ENCODE assay signal across 21 cellular contexts in genomic region chr7:132351858-132352539, GRCh38.
DNase-seq lines count a peak whose midpoint lies in the region; ATAC-seq and TF ChIP-seq lines count a peak whose summit lies in the region.
"Had no signal": no experiment of that assay in that cellular context is flagged by ENCODE, and none has a peak within 500 bp of the region (broad histone marks: within the 10 kb centered on the region; RNA-seq: fewer than 3 reads in every experiment).

No MANE protein-coding gene starts in this region.

- H3K27me3 ChIP-seq in H9 (ENCODE audit: insufficient read depth, low read length) = no peaks in the 10 kb centered on the region
- peaks cover 0 to 40% of the 10 kb centered on the region in 2 donors for H3K27me3 ChIP-seq in left lung
- no peaks in the 10 kb centered on the region for H3K27me3 ChIP-seq in thoracic aorta (replicated peaks; ENCODE audit: insufficient read depth)
- H3K27me3 ChIP-seq: body of pancreas, SJSA1 had no signal

- no peaks in the 10 kb centered on the region for H3K23me2 ChIP-seq in H9 (ENCODE audit: insufficient read length, low read depth, low read length, poor library complexity, severe bottlenecking)

- no peak overlapping the region for H3K4ac ChIP-seq in H9 (ENCODE audit: low read depth, low read length)

- no peak overlapping the region for H2AFZ ChIP-seq in H9 (ENCODE audit: low read length)

- no peak overlapping the region for H3T11ph ChIP-seq in H9 (ENCODE audit: low read length)

- H2AK5ac ChIP-seq in H9 (ENCODE audit: insufficient read length, low read length) = no peak overlapping the region

- no peak overlapping the region for H3K4me2 ChIP-seq in H9 (ENCODE audit: insufficient read depth, insufficient read length, low read length)

- peaks cover 0 to 3% of the 10 kb centered on the region in 2 experiments; a peak in 1 of 5 replicates for H3K9me3 Mint-ChIP-seq in H9
- H3K9me3 Mint-ChIP-seq in activated CD4-positive, alpha-beta memory T cell treated with anti-CD3 and anti-CD28 coated beads, Interleukin-2, amount 10 ng/mL, durations not matched to agents 7 days and 5 days = no peaks in the 10 kb centered on the region
- H3K9me3 Mint-ChIP-seq: dendritic cell treated with granulocyte-macrophage colony-stimulating factor and Interleukin-4, amounts not matched to agents 40 ng/mL and 50 ng/mL, for 4 days; nephron progenitor cell had no signal

- no peak overlapping the region for H3K4me3 ChIP-seq in left lung
- peak overlapping the region; percentile 61 for H3K4me3 ChIP-seq in thoracic aorta
- H3K4me3 ChIP-seq: body of pancreas, SJSA1 had no signal

- H3K4me3 Mint-ChIP-seq in H9 = no peak overlapping the region
- H3K4me3 Mint-ChIP-seq in activated CD4-positive, alpha-beta memory T cell treated with anti-CD3 and anti-CD28 coated beads, Interleukin-2, amount 10 ng/mL, durations not matched to agents 7 days and 5 days = no peak overlapping the region
- H3K4me3 Mint-ChIP-seq: activated CD8-positive, alpha-beta T cell treated with anti-CD3 and anti-CD28 coated beads, Interleukin-2, amount 10 ng/mL, durations not matched to agents 7 days and 5 days; dendritic cell treated with granulocyte-macrophage colony-stimulating factor and Interleukin-4, amounts not matched to agents 40 ng/mL and 50 ng/mL, for 4 days; nephron progenitor cell had no signal

- H3K4me1 ChIP-seq in H9 (ENCODE audit: insufficient read depth, low read length) (no peaks in the 10 kb centered on the region; the same call in 1 of the 2 replicates), left lung (no peaks in the 10 kb centered on the region), thoracic aorta (ENCODE audit: control insufficient read depth in 1 of 2, low read depth in 2 of 2) (peaks cover 19 to 34% of the 10 kb centered on the region in 2 donors)
- H3K4me1 ChIP-seq: body of pancreas, SJSA1 had no signal

- H3K36me3 Mint-ChIP-seq in H9 (ENCODE audit: insufficient read depth in 1 of 3, low read depth in 3 of 3) = no peaks in the 10 kb centered on the region
- H3K36me3 Mint-ChIP-seq in activated CD4-positive, alpha-beta memory T cell treated with anti-CD3 and anti-CD28 coated beads, Interleukin-2, amount 10 ng/mL, durations not matched to agents 7 days and 5 days (ENCODE audit: low read depth) = no peaks in the 10 kb centered on the region

- H3K27ac ChIP-seq in H9 (ENCODE audit: insufficient read length, low read depth, low read length) (no peak overlapping the region), left lung (no peak overlapping the region), thoracic aorta (peak overlapping the region; percentile 76 to 84)
- H3K27ac ChIP-seq: SJSA1 had no signal

- H3K14ac ChIP-seq in H9 (ENCODE audit: insufficient read depth, low read length) = peak overlapping the region; percentile 63; the same call in 1 of the 2 replicates

- H3K27ac Mint-ChIP-seq in H9 = no peak overlapping the region
- no peak overlapping the region for H3K27ac Mint-ChIP-seq in activated CD4-positive, alpha-beta memory T cell treated with anti-CD3 and anti-CD28 coated beads, Interleukin-2, amount 10 ng/mL, durations not matched to agents 7 days and 5 days
- H3K27ac Mint-ChIP-seq: activated CD8-positive, alpha-beta T cell treated with anti-CD3 and anti-CD28 coated beads, Interleukin-2, amount 10 ng/mL, durations not matched to agents 7 days and 5 days; dendritic cell treated with granulocyte-macrophage colony-stimulating factor and Interleukin-4, amounts not matched to agents 40 ng/mL and 50 ng/mL, for 4 days; nephron progenitor cell had no signal

- no peaks in the 10 kb centered on the region for H4K20me1 ChIP-seq in H9 (ENCODE audit: control insufficient read depth, insufficient read depth, insufficient read length)

- WGBS in H9 (ENCODE audit: extremely low coverage, insufficient read length, low lambda C conversion rate) = no CpG with 5 or more reads among the region's 12 CpGs

- H2BK120ac ChIP-seq in H9 (ENCODE audit: low read depth, low read length, poor library complexity, severe bottlenecking) = no peak overlapping the region

- H3K27me3 Mint-ChIP-seq in H9 (ENCODE audit: low read depth) = peaks cover 34% of the 10 kb centered on the region
- H3K27me3 Mint-ChIP-seq in activated CD4-positive, alpha-beta memory T cell treated with anti-CD3 and anti-CD28 coated beads, Interleukin-2, amount 10 ng/mL, durations not matched to agents 7 days and 5 days = peaks cover 24% of the 10 kb centered on the region

- no peak overlapping the region for H3K18ac ChIP-seq in H9 (ENCODE audit: insufficient read length, low read depth, low read length)

- H3K79me2 ChIP-seq in H9 (ENCODE audit: insufficient read depth, low read length) = no peaks in the 10 kb centered on the region

- H3K36me3 ChIP-seq in left lung = no peaks in the 10 kb centered on the region
- no peaks in the 10 kb centered on the region for H3K36me3 ChIP-seq in thoracic aorta
- H3K36me3 ChIP-seq: SJSA1 had no signal

- DNase-seq in H9 = no peak
- DNase-seq in cerebellum (ENCODE audit: low spot score) = peak; percentile 8
- DNase-seq in left lung = no peak
- DNase-seq in thoracic aorta (ENCODE audit: low spot score) = peak; percentile 13
- no peak for DNase-seq in activated CD4-positive, alpha-beta T cell treated with anti-CD3 and anti-CD28 coated beads, Interleukin-2, amount 50 U/mL, for 4 hours
- no peak for DNase-seq in pons (ENCODE audit: low spot score)
- DNase-seq in NCI-H446 (lab: John Stamatoyannopoulos, UW) = no peak
- DNase-seq in activated CD4-positive, alpha-beta memory T cell treated with anti-CD3 and anti-CD28 coated beads, Interleukin-2, amount 10 ng/mL, durations not matched to agents 7 days and 5 days = no peak
- DNase-seq: activated CD8-positive, alpha-beta T cell treated with anti-CD3 and anti-CD28 coated beads, Interleukin-2, amount 10 ng/mL, durations not matched to agents 7 days and 5 days; activated naive CD4-positive, alpha-beta T cell treated with anti-CD3 and anti-CD28 coated beads, Interleukin-2, amount 50 U/mL, for 16 hours; activated T-cell treated with anti-CD3 and anti-CD28 coated beads, Interleukin-2, amount 50 U/mL, for 48 hours; COR-L47; GOT3; hippocampal formation; islet precursor cell; NCI-H1105 treated with DMSO at 0.1 percent for 48 hours; nephron progenitor cell; OCI-M1 had no signal

- H2BK15ac ChIP-seq in H9 (ENCODE audit: low read depth, low read length) = no peak overlapping the region

- POLR2A ChIA-PET in activated CD4-positive, alpha-beta memory T cell treated with anti-CD3 and anti-CD28 coated beads, Interleukin-2, amount 10 ng/mL, durations not matched to agents 7 days and 5 days (lab: Charles Lee) = no interaction called here

- H4K91ac ChIP-seq in H9 (ENCODE audit: insufficient read length, low read depth, low read length) = no peak overlapping the region

- CTCF ChIA-PET in activated CD4-positive, alpha-beta memory T cell treated with anti-CD3 and anti-CD28 coated beads, Interleukin-2, amount 10 ng/mL, durations not matched to agents 7 days and 5 days (lab: Charles Lee) = interaction anchor here (0.5 kb wide), 1 partner anchor 280 kb away, joined by 3 read pairs; no protein-coding TSS in a partner anchor

- H3K56ac ChIP-seq in H9 (ENCODE audit: insufficient read length, low read depth, low read length) = no peak overlapping the region

- peaks cover 20 to 23% of the 10 kb centered on the region in 2 experiments for H3K4me1 Mint-ChIP-seq in H9
- no peaks in the 10 kb centered on the region for H3K4me1 Mint-ChIP-seq in activated CD4-positive, alpha-beta memory T cell treated with anti-CD3 and anti-CD28 coated beads, Interleukin-2, amount 10 ng/mL, durations not matched to agents 7 days and 5 days

- H2BK20ac ChIP-seq in H9 (ENCODE audit: low read depth, low read length, poor library complexity, severe bottlenecking) = no peak overlapping the region

- intact Hi-C loops in left lung (cut with DNase I) = no loop called here

- ATAC-seq in left lung = peak; percentile 50
- ATAC-seq in thoracic aorta (ENCODE audit: insufficient number of reproducible peaks, low FRiP score, low read depth) = peak; percentile 63
- ATAC-seq: activated CD8-positive, alpha-beta T cell treated with anti-CD3 and anti-CD28 coated beads, Interleukin-2, amount 10 ng/mL, durations not matched to agents 7 days and 5 days had no signal

- no peak overlapping the region for H4K8ac ChIP-seq in H9 (replicated peaks; ENCODE audit: insufficient read length, low read depth, low read length)

- TF ChIP-seq CTCF in H9 (conservative IDR thresholded peaks at IDR 0.05) (no peak), left lung (IDR thresholded peaks at IDR 0.05) (no peak), thoracic aorta (IDR thresholded peaks at IDR 0.05) (no peak)

- H4K5ac ChIP-seq in H9 (ENCODE audit: insufficient read length, low read depth, low read length) = no peak overlapping the region

- H3K9me3 ChIP-seq in H9 (ENCODE audit: control insufficient read depth, low read depth, low read length) (no peaks in the 10 kb centered on the region), left lung (no peaks in the 10 kb centered on the region), thoracic aorta (no peaks in the 10 kb centered on the region)
- H3K9me3 ChIP-seq: body of pancreas, SJSA1 had no signal

- no peak overlapping the region for H3K23ac ChIP-seq in H9 (ENCODE audit: insufficient read length, low read depth, low read length)

- no peak overlapping the region for H2BK5ac ChIP-seq in H9 (ENCODE audit: insufficient read length, low read length)

- H3K9ac ChIP-seq in H9 (ENCODE audit: extremely low read depth, insufficient read length, low read length) = no peak overlapping the region

- no peak overlapping the region for H2BK12ac ChIP-seq in H9 (ENCODE audit: insufficient read length, low read depth, low read length)

- no peaks in the 10 kb centered on the region for H3K79me1 ChIP-seq in H9 (ENCODE audit: insufficient read depth, low read depth, low read length, poor library complexity, severe bottlenecking)

Comparison
In these comparisons a context has a peak if more than half of its experiments do, and no peak if none do; other contexts are left out.
1. DNase-seq: peak in cerebellum (single experiment) and thoracic aorta (single experiment); none in H9 (single experiment), left lung (0 of 2), activated CD4-positive, alpha-beta T cell treated with anti-CD3 and anti-CD28 coated beads, Interleukin-2, amount 50 U/mL, for 4 hours (0 of 2), pons (single experiment), NCI-H446 (0 of 2) and activated CD4-positive, alpha-beta memory T cell treated with anti-CD3 and anti-CD28 coated beads, Interleukin-2, amount 10 ng/mL, durations not matched to agents 7 days and 5 days (single experiment).
2. H3K27ac ChIP-seq: peak in thoracic aorta (2 of 2); none in H9 (single experiment) and left lung (0 of 2).